16 cellular contexts compared by ENCODE assay signal in genomic region chr16:68216240-68216639, GRCh38. TPM values are rescaled to one million over a fixed set of nuclear protein-coding genes. Genes with fewer than 3 reads are reported as not detected.
"Had no signal": no experiment of that assay in that cellular context is flagged by ENCODE, and none has a peak within 500 bp of the region (broad histone marks: within the 10 kb centered on the region; RNA-seq: fewer than 3 reads in every experiment).

No MANE protein-coding gene starts in this region.

- H3K27ac Mint-ChIP-seq: mesothelial cell of epicardium, type B pancreatic cell had no signal

- H3K4me3 ChIP-seq: right atrium auricular region, skin epidermis had no signal

- H3K27ac ChIP-seq: brain microvascular endothelial cell, right atrium auricular region, skin epidermis, WERI-Rb-1 had no signal

- H3K27me3 Mint-ChIP-seq: dendritic cell treated with granulocyte-macrophage colony-stimulating factor and Interleukin-4, amounts not matched to agents 40 ng/mL and 50 ng/mL, for 4 days; type B pancreatic cell had no signal

- DNase-seq: activated CD4-positive, alpha-beta T cell treated with anti-CD3 and anti-CD28 coated beads for 48 hours; activated gamma-delta T cell treated with Interleukin-2 at 50 U/mL for 16 hours; amygdala; brain microvascular endothelial cell; cerebellar nuclear complex; erythroblast; hippocampal formation; kidney glomerular epithelial cell; substantia nigra; WERI-Rb-1 had no signal

- H3K4me3 Mint-ChIP-seq: dendritic cell treated with granulocyte-macrophage colony-stimulating factor and Interleukin-4, amounts not matched to agents 40 ng/mL and 50 ng/mL, for 4 days; mesothelial cell of epicardium; type B pancreatic cell had no signal

- H3K4me1 Mint-ChIP-seq: mesothelial cell of epicardium had no signal

- H3K36me3 ChIP-seq: brain microvascular endothelial cell, WERI-Rb-1 had no signal

- H3K9me3 Mint-ChIP-seq: dendritic cell treated with granulocyte-macrophage colony-stimulating factor and Interleukin-4, amounts not matched to agents 40 ng/mL and 50 ng/mL, for 4 days; mesothelial cell of epicardium; type B pancreatic cell had no signal

- H3K4me1 ChIP-seq: right atrium auricular region had no signal

- H3K9me3 ChIP-seq: right atrium auricular region had no signal

- H3K27me3 ChIP-seq: brain microvascular endothelial cell, right atrium auricular region had no signal

RNA-seq across cellular contexts. Expression of gene ESRP2, which starts 19.7 kb away (rescaled TPM):
- total RNA-seq: SK-MEL-5 had no signal
